9 cellular contexts compared by ENCODE assay signal in the genomic region with DNA sequence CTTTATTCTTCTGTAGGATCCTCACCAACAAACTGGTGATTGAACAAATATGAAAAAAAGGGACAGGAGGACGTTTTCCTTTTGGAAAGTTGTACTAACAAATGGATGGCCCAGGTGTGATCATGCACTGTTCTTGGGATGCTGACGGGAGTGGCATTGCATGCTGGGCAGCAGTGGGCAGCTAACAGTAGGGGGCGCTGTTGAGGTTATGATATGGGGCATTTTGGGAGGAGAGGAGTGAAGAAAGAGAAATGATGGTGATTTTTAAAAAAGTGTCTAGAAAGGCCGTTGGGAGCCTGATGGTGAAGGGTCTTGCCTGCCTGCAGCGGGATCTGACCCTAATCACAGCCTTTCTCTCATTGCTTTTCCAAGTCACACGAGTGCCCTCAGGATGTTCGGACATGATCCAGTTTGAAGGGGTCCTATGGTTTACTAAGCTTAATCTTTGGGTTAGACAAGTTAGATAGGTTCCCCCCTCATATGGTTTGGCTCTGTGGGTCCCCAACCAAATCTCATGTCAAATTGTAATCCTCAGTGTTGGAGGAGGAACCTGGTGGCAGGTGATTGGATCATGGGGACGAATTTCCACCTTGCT. TPM values are rescaled to one million over a fixed set of nuclear protein-coding genes. Genes with fewer than 3 reads are reported as not detected.
DNase-seq lines count a peak whose midpoint lies in the region; ATAC-seq and TF ChIP-seq lines count a peak whose summit lies in the region.
"Had no signal": no experiment of that assay in that cellular context is flagged by ENCODE, and none has a peak within 500 bp of the region (broad histone marks: within the 10 kb centered on the region; RNA-seq: fewer than 3 reads in every experiment).

No MANE protein-coding gene starts in this region.

- ATAC-seq in left cardiac atrium: no peak
- no peak for ATAC-seq in HG02885 (IDR thresholded peaks at IDR 0.05; ENCODE audit: poor library complexity, unreplicated experiment)

- H3K4me3 ChIP-seq in AG09309 (ENCODE audit: control insufficient read depth, low read depth, low read length): no peak overlapping the region
- H3K4me3 ChIP-seq in Jurkat, Clone E6-1 (ENCODE audit: low read length): no peak overlapping the region
- H3K4me3 ChIP-seq: upper lobe of left lung had no signal

- peak; percentile 65 for TF ChIP-seq CTCF in AG09309 (IDR thresholded peaks at IDR 0.05; ENCODE audit: control insufficient read depth, insufficient read depth, low read depth, low read length, missing control alignments)

- intact Hi-C loops in left cardiac atrium (cut with DNase I): no loop called here

- no peak for DNase-seq in AG09309 (ENCODE audit: low read depth)
- peak; percentile 8 for DNase-seq in Jurkat, Clone E6-1 (ENCODE audit: low read depth, low spot score)
- DNase-seq in activated T-cell treated with anti-CD3 and anti-CD28 coated beads for 24 hours (ENCODE audit: low read depth): peak; percentile 33
- peak; percentile 29 for DNase-seq in left cardiac atrium
- DNase-seq in stimulated activated CD8-positive, alpha-beta memory T cell treated with anti-CD3 and anti-CD28 coated beads, Interleukin-4, amount 100 ng/mL, for 24 hours (ENCODE audit: low read depth): peak; percentile 31
- DNase-seq in NCI-H1694 (lab: John Stamatoyannopoulos, UW): no peak
- DNase-seq in DMS79 (lab: John Stamatoyannopoulos, UW): no peak

RNA-seq across cellular contexts. Expression of gene PRTG, which starts 46.2 kb away (rescaled TPM):
- polyA plus RNA-seq in Jurkat, Clone E6-1 (2012; ENCODE audit: insufficient read depth, insufficient read length): 0.73 TPM
- 1 to 10 TPM; 1.1 to 1.3 TPM for total RNA-seq in left cardiac atrium

Comparison
In these comparisons a context has a peak if more than half of its experiments do, and no peak if none do; other contexts are left out.
1. DNase-seq: peak in Jurkat, Clone E6-1 (single experiment), activated T-cell treated with anti-CD3 and anti-CD28 coated beads for 24 hours (single experiment), left cardiac atrium (single experiment) and stimulated activated CD8-positive, alpha-beta memory T cell treated with anti-CD3 and anti-CD28 coated beads, Interleukin-4, amount 100 ng/mL, for 24 hours (single experiment); none in AG09309 (single experiment), NCI-H1694 (single experiment) and DMS79 (single experiment).